Comparison of ENCODE assay signal across 23 cellular contexts in the genomic region with DNA sequence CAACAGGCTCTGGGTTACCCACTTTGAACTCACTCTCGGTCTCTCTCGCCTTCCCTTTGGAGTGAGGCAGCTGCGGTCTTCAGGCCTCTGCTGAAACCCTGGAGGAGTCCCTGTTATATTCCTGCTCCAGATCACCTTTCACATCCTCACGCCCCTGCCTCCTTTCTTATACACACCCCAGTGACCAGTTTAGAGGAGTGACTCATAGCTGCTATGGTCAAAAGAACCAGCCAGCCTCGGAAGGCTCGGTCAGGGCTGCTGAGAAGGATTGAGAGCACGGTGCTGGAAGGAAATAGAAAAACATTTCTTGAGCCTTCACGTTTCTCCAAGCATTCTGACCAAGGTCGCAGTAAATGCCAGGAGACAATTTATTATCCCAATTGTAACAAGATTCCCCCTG. TPM values are rescaled to one million over a fixed set of nuclear protein-coding genes. Genes with fewer than 3 reads are reported as not detected.
"Had no signal": no experiment of that assay in that cellular context is flagged by ENCODE, and none has a peak within 500 bp of the region (broad histone marks: within the 10 kb centered on the region; RNA-seq: fewer than 3 reads in every experiment).

No MANE protein-coding gene starts in this region.

- H3K9me3 ChIP-seq: thyroid gland had no signal

- H3K27ac ChIP-seq: thyroid gland had no signal

- H3K27me3 ChIP-seq: thyroid gland had no signal

- H3K4me3 ChIP-seq: thyroid gland had no signal

- H3K4me1 Mint-ChIP-seq: activated B cell treated with CpG ODN at 0.5 μM for 24 hours; activated CD4-positive, alpha-beta memory T cell treated with anti-CD3 and anti-CD28 coated beads, Interleukin-2, amount 10 ng/mL, durations not matched to agents 7 days and 5 days had no signal

- H3K27me3 Mint-ChIP-seq: activated B cell treated with CpG ODN at 0.5 μM for 24 hours; activated T-cell treated with anti-CD3 and anti-CD28 coated beads, Interleukin-2, amount 50 U/mL, for 24 hours had no signal

- H3K4me3 Mint-ChIP-seq: activated B cell treated with CpG ODN at 0.5 μM for 24 hours; activated CD4-positive, alpha-beta memory T cell treated with anti-CD3 and anti-CD28 coated beads, Interleukin-2, amount 10 ng/mL, durations not matched to agents 7 days and 5 days; activated T-cell treated with anti-CD3 and anti-CD28 coated beads, Interleukin-2, amount 50 U/mL, for 24 hours; naive thymus-derived CD8-positive, alpha-beta T cell had no signal

- H3K9me3 Mint-ChIP-seq: activated B cell treated with CpG ODN at 0.5 μM for 24 hours; activated CD4-positive, alpha-beta memory T cell treated with anti-CD3 and anti-CD28 coated beads, Interleukin-2, amount 10 ng/mL, durations not matched to agents 7 days and 5 days; activated T-cell treated with anti-CD3 and anti-CD28 coated beads, Interleukin-2, amount 50 U/mL, for 24 hours; activated T-helper 2 cell treated with anti-CD3 and anti-CD28 coated beads, Interferon-gamma antibody, Interleukin-2, Interleukin-4, amounts not matched to agents 10 μg/mL and 5 μg/mL and 100 μg/mL, durations not matched to agents 14 hours and 24 hours and 36 hours; naive thymus-derived CD8-positive, alpha-beta T cell had no signal

- DNase-seq: activated B cell treated with CpG ODN at 0.5 μM for 24 hours; activated CD4-positive, alpha-beta memory T cell treated with anti-CD3 and anti-CD28 coated beads, Interleukin-2, amount 10 ng/mL, durations not matched to agents 7 days and 5 days; activated CD4-positive, alpha-beta T cell treated with anti-CD3 and anti-CD28 coated beads for 48 hours; activated naive CD4-positive, alpha-beta T cell treated with Interleukin-2 at 50 U/mL for 16 hours; activated T-cell treated with anti-CD3 and anti-CD28 coated beads, Interleukin-2, amount 50 U/mL, for 24 hours; anterior cingulate cortex; cerebellar nuclear complex; cortex of kidney; erythroblast; foreskin melanocyte; hypothalamus; mesenchymal stem cell; naive thymus-derived CD8-positive, alpha-beta T cell; stimulated activated CD4-positive, alpha-beta T cell treated with anti-CD3 and anti-CD28 coated beads, Interleukin-12 subunit alpha, Interleukin-12 subunit beta, amount 100 ng/mL, for 4 hours; stimulated activated CD4-positive, alpha-beta T cell treated with anti-CD3 and anti-CD28 coated beads, Interleukin-1b, Interleukin-23, amount 100 ng/mL, for 48 hours; stimulated activated CD8-positive, alpha-beta memory T cell treated with anti-CD3 and anti-CD28 coated beads, Interleukin-4, amount 100 ng/mL, for 48 hours; stimulated activated naive CD4-positive, alpha-beta T cell treated with Interleukin-2 at 50 U/mL for 16 hours; thyroid gland had no signal

- H3K4me1 ChIP-seq: thyroid gland had no signal

- H3K27ac Mint-ChIP-seq: activated B cell treated with CpG ODN at 0.5 μM for 24 hours; activated CD4-positive, alpha-beta memory T cell treated with anti-CD3 and anti-CD28 coated beads, Interleukin-2, amount 10 ng/mL, durations not matched to agents 7 days and 5 days; activated T-cell treated with anti-CD3 and anti-CD28 coated beads, Interleukin-2, amount 50 U/mL, for 24 hours; activated T-helper 2 cell treated with anti-CD3 and anti-CD28 coated beads, Interferon-gamma antibody, Interleukin-2, Interleukin-4, amounts not matched to agents 10 μg/mL and 5 μg/mL and 100 μg/mL, durations not matched to agents 14 hours and 24 hours and 36 hours; naive thymus-derived CD8-positive, alpha-beta T cell had no signal

- ATAC-seq: naive thymus-derived CD8-positive, alpha-beta T cell had no signal

- H3K36me3 ChIP-seq: thyroid gland had no signal

- FAIRE-seq: endometrium had no signal

RNA-seq across cellular contexts. Expression of gene SVOPL, which starts 28.3 kb away (rescaled TPM):
- total RNA-seq: activated B cell treated with CpG ODN at 0.5 μM for 24 hours; activated CD4-positive, alpha-beta memory T cell treated with anti-CD3 and anti-CD28 coated beads, Interleukin-2, amount 10 ng/mL, durations not matched to agents 7 days and 5 days; activated T-helper 2 cell treated with anti-CD3 and anti-CD28 coated beads, Interferon-gamma antibody, Interleukin-2, Interleukin-4, amounts not matched to agents 10 μg/mL and 5 μg/mL and 100 μg/mL, durations not matched to agents 14 hours and 24 hours and 36 hours; mucosa of gallbladder; naive thymus-derived CD8-positive, alpha-beta T cell; subcutaneous adipose tissue had no signal
- polyA plus RNA-seq: liver had no signal
